Comparison of ENCODE assay signal across 1 cellular context in the genomic region with DNA sequence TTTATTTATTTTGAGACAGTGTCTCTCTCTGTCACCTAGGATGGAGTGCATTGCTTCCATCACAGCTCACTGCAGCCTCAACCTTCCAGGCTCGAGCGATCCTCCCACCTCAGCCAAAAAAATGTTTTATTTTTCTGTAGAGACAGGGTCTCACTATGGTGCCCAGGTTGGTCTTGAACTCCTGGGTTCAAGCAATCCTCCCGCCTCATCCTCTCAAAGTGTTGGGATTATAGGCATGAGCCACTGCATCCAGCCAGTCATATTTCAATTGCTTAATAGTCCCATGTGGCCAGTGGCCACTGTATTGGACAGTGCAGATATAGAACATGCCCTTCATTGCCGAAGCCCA.
A peak's percentile ranks its signal among the peaks of the same experiment; 100 is the strongest.
TF ChIP-seq lines count a peak whose summit lies in the region.

No MANE protein-coding gene starts in this region.

TF ChIP-seq in HepG2, 621 proteins besides CTCF, POLR2A, EP300 and RAD21 (continues in another document):
- TF ChIP-seq, protein P1, sequence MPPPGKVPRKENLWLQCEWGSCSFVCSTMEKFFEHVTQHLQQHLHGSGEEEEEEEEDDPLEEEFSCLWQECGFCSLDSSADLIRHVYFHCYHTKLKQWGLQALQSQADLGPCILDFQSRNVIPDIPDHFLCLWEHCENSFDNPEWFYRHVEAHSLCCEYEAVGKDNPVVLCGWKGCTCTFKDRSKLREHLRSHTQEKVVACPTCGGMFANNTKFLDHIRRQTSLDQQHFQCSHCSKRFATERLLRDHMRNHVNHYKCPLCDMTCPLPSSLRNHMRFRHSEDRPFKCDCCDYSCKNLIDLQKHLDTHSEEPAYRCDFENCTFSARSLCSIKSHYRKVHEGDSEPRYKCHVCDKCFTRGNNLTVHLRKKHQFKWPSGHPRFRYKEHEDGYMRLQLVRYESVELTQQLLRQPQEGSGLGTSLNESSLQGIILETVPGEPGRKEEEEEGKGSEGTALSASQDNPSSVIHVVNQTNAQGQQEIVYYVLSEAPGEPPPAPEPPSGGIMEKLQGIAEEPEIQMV (CRISPR knock-in tag; IDR thresholded peaks at IDR 0.05; ENCODE audit: low read depth): peak; percentile 68
- TF ChIP-seq, protein P2, sequence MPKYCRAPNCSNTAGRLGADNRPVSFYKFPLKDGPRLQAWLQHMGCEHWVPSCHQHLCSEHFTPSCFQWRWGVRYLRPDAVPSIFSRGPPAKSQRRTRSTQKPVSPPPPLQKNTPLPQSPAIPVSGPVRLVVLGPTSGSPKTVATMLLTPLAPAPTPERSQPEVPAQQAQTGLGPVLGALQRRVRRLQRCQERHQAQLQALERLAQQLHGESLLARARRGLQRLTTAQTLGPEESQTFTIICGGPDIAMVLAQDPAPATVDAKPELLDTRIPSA (CRISPR knock-in tag; IDR thresholded peaks at IDR 0.05; ENCODE audit: borderline replicate concordance): no peak
- TF ChIP-seq, protein P3, sequence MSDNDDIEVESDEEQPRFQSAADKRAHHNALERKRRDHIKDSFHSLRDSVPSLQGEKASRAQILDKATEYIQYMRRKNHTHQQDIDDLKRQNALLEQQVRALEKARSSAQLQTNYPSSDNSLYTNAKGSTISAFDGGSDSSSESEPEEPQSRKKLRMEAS (IDR thresholded peaks at IDR 0.05): no peak
- TF ChIP-seq MEIS1 (CRISPR knock-in tag; IDR thresholded peaks at IDR 0.05; ENCODE audit: borderline replicate concordance) (0 out of 2 replicates have a peak, but pooled peaks have one; percentile 15), MEF2D (CRISPR knock-in tag; IDR thresholded peaks at IDR 0.05) (peak; percentile 13; the same call in 1 of the 2 replicates), ZNF75D (CRISPR knock-in tag; IDR thresholded peaks at IDR 0.05; ENCODE audit: borderline replicate concordance) (0 out of 2 replicates have a peak, but pooled peaks have one; percentile 0), ZNF598 (CRISPR knock-in tag; IDR thresholded peaks at IDR 0.05; ENCODE audit: borderline replicate concordance) (peak; percentile 52; the same call in 1 of the 2 replicates), ZNF292 (CRISPR knock-in tag; IDR thresholded peaks at IDR 0.05; ENCODE audit: borderline replicate concordance, low read depth) (peak; percentile 5; the same call in 1 of the 2 replicates), ZNF501 (CRISPR knock-in tag; IDR thresholded peaks at IDR 0.05) (0 out of 2 replicates have a peak, but pooled peaks have one; percentile 41), ZNF547 (CRISPR knock-in tag; IDR thresholded peaks at IDR 0.05) (peak; percentile 75; the same call in 1 of the 2 replicates), ZNF572 (CRISPR knock-in tag; IDR thresholded peaks at IDR 0.05) (no peak), RFX5 (IDR thresholded peaks at IDR 0.05; ENCODE audit: low read depth, low read length) (no peak), ZNF607 (CRISPR knock-in tag; IDR thresholded peaks at IDR 0.05; ENCODE audit: borderline replicate concordance) (0 out of 2 replicates have a peak, but pooled peaks have one; percentile 6), ZNF605 (CRISPR knock-in tag; IDR thresholded peaks at IDR 0.05) (0 out of 2 replicates have a peak, but pooled peaks have one; percentile 45), POLR2AphosphoS2 (IDR thresholded peaks at IDR 0.05; ENCODE audit: low read depth, low read length) (no peak), ZNF3 (CRISPR knock-in tag; IDR thresholded peaks at IDR 0.05) (no peak), NCOR1 (IDR thresholded peaks at IDR 0.05; ENCODE audit: borderline replicate concordance, low read length) (peak; percentile 14; the same call in 1 of the 2 replicates), ZNF431 (CRISPR knock-in tag; IDR thresholded peaks at IDR 0.05; ENCODE audit: borderline replicate concordance, low read depth) (no peak), CBX5 (CRISPR knock-in tag; IDR thresholded peaks at IDR 0.05; ENCODE audit: borderline replicate concordance) (peak; percentile 8; the same call in 1 of the 2 replicates), ZSCAN29 (CRISPR knock-in tag; conservative IDR thresholded peaks at IDR 0.05) (0 out of 2 replicates have a peak, but pooled peaks have one; percentile 37), JUN (CRISPR knock-in tag; IDR thresholded peaks at IDR 0.05) (peak; percentile 5; the same call in 1 of the 2 replicates), NAIF1 (CRISPR knock-in tag; IDR thresholded peaks at IDR 0.05; ENCODE audit: borderline replicate concordance) (0 out of 2 replicates have a peak, but pooled peaks have one; percentile 10), CREB1 (IDR thresholded peaks at IDR 0.05) (no peak), CREB1 (CRISPR knock-in tag; IDR thresholded peaks at IDR 0.05) (peak; percentile 23; the same call in 1 of the 2 replicates), ZNF121 (CRISPR knock-in tag; IDR thresholded peaks at IDR 0.05) (0 out of 2 replicates have a peak, but pooled peaks have one; percentile 63)
- TF ChIP-seq, protein P4, sequence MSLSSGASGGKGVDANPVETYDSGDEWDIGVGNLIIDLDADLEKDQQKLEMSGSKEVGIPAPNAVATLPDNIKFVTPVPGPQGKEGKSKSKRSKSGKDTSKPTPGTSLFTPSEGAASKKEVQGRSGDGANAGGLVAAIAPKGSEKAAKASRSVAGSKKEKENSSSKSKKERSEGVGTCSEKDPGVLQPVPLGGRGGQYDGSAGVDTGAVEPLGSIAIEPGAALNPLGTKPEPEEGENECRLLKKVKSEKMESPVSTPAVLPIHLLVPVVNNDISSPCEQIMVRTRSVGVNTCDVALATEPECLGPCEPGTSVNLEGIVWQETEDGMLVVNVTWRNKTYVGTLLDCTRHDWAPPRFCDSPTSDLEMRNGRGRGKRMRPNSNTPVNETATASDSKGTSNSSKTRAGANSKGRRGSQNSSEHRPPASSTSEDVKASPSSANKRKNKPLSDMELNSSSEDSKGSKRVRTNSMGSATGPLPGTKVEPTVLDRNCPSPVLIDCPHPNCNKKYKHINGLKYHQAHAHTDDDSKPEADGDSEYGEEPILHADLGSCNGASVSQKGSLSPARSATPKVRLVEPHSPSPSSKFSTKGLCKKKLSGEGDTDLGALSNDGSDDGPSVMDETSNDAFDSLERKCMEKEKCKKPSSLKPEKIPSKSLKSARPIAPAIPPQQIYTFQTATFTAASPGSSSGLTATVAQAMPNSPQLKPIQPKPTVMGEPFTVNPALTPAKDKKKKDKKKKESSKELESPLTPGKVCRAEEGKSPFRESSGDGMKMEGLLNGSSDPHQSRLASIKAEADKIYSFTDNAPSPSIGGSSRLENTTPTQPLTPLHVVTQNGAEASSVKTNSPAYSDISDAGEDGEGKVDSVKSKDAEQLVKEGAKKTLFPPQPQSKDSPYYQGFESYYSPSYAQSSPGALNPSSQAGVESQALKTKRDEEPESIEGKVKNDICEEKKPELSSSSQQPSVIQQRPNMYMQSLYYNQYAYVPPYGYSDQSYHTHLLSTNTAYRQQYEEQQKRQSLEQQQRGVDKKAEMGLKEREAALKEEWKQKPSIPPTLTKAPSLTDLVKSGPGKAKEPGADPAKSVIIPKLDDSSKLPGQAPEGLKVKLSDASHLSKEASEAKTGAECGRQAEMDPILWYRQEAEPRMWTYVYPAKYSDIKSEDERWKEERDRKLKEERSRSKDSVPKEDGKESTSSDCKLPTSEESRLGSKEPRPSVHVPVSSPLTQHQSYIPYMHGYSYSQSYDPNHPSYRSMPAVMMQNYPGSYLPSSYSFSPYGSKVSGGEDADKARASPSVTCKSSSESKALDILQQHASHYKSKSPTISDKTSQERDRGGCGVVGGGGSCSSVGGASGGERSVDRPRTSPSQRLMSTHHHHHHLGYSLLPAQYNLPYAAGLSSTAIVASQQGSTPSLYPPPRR (CRISPR knock-in tag; IDR thresholded peaks at IDR 0.05; ENCODE audit: borderline replicate concordance): no peak; the same call in 1 of the 2 replicates
- TF ChIP-seq, protein P5, sequence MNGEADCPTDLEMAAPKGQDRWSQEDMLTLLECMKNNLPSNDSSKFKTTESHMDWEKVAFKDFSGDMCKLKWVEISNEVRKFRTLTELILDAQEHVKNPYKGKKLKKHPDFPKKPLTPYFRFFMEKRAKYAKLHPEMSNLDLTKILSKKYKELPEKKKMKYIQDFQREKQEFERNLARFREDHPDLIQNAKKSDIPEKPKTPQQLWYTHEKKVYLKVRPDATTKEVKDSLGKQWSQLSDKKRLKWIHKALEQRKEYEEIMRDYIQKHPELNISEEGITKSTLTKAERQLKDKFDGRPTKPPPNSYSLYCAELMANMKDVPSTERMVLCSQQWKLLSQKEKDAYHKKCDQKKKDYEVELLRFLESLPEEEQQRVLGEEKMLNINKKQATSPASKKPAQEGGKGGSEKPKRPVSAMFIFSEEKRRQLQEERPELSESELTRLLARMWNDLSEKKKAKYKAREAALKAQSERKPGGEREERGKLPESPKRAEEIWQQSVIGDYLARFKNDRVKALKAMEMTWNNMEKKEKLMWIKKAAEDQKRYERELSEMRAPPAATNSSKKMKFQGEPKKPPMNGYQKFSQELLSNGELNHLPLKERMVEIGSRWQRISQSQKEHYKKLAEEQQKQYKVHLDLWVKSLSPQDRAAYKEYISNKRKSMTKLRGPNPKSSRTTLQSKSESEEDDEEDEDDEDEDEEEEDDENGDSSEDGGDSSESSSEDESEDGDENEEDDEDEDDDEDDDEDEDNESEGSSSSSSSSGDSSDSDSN (CRISPR knock-in tag; IDR thresholded peaks at IDR 0.05): 0 out of 2 replicates have a peak, but pooled peaks have one; percentile 7
- TF ChIP-seq, protein P6, sequence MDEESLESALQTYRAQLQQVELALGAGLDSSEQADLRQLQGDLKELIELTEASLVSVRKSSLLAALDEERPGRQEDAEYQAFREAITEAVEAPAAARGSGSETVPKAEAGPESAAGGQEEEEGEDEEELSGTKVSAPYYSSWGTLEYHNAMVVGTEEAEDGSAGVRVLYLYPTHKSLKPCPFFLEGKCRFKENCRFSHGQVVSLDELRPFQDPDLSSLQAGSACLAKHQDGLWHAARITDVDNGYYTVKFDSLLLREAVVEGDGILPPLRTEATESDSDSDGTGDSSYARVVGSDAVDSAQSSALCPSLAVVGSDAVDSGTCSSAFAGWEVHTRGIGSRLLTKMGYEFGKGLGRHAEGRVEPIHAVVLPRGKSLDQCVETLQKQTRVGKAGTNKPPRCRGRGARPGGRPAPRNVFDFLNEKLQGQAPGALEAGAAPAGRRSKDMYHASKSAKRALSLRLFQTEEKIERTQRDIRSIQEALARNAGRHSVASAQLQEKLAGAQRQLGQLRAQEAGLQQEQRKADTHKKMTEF (CRISPR knock-in tag; IDR thresholded peaks at IDR 0.05): 0 out of 2 replicates have a peak, but pooled peaks have one; percentile 6
- TF ChIP-seq, protein P7, sequence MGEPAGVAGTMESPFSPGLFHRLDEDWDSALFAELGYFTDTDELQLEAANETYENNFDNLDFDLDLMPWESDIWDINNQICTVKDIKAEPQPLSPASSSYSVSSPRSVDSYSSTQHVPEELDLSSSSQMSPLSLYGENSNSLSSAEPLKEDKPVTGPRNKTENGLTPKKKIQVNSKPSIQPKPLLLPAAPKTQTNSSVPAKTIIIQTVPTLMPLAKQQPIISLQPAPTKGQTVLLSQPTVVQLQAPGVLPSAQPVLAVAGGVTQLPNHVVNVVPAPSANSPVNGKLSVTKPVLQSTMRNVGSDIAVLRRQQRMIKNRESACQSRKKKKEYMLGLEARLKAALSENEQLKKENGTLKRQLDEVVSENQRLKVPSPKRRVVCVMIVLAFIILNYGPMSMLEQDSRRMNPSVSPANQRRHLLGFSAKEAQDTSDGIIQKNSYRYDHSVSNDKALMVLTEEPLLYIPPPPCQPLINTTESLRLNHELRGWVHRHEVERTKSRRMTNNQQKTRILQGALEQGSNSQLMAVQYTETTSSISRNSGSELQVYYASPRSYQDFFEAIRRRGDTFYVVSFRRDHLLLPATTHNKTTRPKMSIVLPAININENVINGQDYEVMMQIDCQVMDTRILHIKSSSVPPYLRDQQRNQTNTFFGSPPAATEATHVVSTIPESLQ (CRISPR knock-in tag; conservative IDR thresholded peaks at IDR 0.05): no peak
- TF ChIP-seq, protein P8, sequence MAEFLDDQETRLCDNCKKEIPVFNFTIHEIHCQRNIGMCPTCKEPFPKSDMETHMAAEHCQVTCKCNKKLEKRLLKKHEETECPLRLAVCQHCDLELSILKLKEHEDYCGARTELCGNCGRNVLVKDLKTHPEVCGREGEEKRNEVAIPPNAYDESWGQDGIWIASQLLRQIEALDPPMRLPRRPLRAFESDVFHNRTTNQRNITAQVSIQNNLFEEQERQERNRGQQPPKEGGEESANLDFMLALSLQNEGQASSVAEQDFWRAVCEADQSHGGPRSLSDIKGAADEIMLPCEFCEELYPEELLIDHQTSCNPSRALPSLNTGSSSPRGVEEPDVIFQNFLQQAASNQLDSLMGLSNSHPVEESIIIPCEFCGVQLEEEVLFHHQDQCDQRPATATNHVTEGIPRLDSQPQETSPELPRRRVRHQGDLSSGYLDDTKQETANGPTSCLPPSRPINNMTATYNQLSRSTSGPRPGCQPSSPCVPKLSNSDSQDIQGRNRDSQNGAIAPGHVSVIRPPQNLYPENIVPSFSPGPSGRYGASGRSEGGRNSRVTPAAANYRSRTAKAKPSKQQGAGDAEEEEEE (CRISPR knock-in tag; IDR thresholded peaks at IDR 0.05; ENCODE audit: borderline replicate concordance): 0 out of 2 replicates have a peak, but pooled peaks have one; percentile 8
- TF ChIP-seq, protein P9, sequence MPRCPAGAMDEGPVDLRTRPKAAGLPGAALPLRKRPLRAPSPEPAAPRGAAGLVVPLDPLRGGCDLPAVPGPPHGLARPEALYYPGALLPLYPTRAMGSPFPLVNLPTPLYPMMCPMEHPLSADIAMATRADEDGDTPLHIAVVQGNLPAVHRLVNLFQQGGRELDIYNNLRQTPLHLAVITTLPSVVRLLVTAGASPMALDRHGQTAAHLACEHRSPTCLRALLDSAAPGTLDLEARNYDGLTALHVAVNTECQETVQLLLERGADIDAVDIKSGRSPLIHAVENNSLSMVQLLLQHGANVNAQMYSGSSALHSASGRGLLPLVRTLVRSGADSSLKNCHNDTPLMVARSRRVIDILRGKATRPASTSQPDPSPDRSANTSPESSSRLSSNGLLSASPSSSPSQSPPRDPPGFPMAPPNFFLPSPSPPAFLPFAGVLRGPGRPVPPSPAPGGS (CRISPR knock-in tag; IDR thresholded peaks at IDR 0.05): peak; percentile 22; the same call in 1 of the 2 replicates
- TF ChIP-seq, protein P10, sequence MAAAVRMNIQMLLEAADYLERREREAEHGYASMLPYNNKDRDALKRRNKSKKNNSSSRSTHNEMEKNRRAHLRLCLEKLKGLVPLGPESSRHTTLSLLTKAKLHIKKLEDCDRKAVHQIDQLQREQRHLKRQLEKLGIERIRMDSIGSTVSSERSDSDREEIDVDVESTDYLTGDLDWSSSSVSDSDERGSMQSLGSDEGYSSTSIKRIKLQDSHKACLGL (CRISPR knock-in tag; IDR thresholded peaks at IDR 0.05): no peak
- TF ChIP-seq, protein P11, sequence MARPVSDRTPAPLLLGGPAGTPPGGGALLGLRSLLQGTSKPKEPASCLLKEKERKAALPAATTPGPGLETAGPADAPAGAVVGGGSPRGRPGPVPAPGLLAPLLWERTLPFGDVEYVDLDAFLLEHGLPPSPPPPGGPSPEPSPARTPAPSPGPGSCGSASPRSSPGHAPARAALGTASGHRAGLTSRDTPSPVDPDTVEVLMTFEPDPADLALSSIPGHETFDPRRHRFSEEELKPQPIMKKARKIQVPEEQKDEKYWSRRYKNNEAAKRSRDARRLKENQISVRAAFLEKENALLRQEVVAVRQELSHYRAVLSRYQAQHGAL (CRISPR knock-in tag; IDR thresholded peaks at IDR 0.05; ENCODE audit: not compliant biosample characterization): peak; percentile 45
- TF ChIP-seq, protein P12, sequence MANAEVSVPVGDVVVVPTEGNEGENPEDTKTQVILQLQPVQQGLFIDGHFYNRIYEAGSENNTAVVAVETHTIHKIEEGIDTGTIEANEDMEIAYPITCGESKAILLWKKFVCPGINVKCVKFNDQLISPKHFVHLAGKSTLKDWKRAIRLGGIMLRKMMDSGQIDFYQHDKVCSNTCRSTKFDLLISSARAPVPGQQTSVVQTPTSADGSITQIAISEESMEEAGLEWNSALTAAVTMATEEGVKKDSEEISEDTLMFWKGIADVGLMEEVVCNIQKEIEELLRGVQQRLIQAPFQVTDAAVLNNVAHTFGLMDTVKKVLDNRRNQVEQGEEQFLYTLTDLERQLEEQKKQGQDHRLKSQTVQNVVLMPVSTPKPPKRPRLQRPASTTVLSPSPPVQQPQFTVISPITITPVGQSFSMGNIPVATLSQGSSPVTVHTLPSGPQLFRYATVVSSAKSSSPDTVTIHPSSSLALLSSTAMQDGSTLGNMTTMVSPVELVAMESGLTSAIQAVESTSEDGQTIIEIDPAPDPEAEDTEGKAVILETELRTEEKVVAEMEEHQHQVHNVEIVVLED (CRISPR knock-in tag; IDR thresholded peaks at IDR 0.05; ENCODE audit: borderline replicate concordance): peak; percentile 38; the same call in 1 of the 2 replicates
